8 cellular contexts compared by ENCODE assay signal in the genomic region with DNA sequence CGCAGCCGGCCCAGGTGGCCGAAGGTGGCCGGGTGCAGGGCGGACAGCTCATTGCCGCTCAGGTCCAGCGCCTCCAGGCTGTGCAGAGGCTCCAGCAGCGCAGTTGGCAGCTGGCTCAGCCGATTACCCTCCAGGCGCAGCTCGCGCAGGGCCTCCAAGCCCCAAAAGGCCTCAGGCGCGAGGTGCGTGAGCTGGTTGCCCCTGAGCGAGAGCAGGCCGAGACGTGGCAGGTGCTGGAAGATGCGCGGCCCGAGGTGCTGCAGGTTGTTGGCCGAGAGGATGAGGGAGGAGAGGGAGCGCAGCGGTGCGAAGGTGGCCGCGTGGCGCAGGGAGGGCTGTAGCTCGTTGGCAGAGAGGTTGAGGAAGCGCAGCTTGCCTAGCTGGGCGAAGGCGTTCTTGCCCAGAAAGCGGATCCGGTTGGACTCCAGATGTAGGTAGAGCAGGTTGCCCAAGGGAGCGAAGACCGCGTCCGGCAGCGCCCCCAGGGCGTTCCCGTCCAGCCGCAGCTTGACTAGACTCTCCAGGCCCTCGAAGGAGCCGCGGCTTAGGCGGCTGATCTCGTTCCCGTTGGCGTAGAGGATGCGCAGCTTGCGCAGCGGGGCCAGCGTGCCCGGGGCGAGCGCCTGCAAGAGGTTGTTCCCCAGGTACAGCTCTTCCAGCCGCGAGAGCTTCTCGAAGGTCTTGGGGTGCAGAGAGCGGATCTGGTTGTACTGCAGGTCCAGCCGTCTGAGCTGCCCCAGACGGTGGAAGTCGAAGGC. TPM values are rescaled to one million over a fixed set of nuclear protein-coding genes. Genes with fewer than 3 reads are reported as not detected.
DNase-seq lines count a peak whose midpoint lies in the region; ATAC-seq and TF ChIP-seq lines count a peak whose summit lies in the region.

No MANE protein-coding gene starts in this region.

- H3K4me1 Mint-ChIP-seq in activated naive CD4-positive, alpha-beta T cell treated with anti-CD3 and anti-CD28 coated beads for 36 hours (ENCODE audit: low read depth): peaks cover 10% of the 10 kb centered on the region
- H3K4me1 Mint-ChIP-seq in activated T-helper 2 cell treated with anti-CD3 and anti-CD28 coated beads, Interferon-gamma antibody, Interleukin-2, Interleukin-4, amounts not matched to agents 10 μg/mL and 5 μg/mL and 100 μg/mL, durations not matched to agents 14 hours and 24 hours and 36 hours (ENCODE audit: low read depth): peaks cover 3% of the 10 kb centered on the region

- peak; percentile 27 for DNase-seq in activated naive CD4-positive, alpha-beta T cell treated with anti-CD3 and anti-CD28 coated beads for 36 hours
- DNase-seq in activated naive CD4-positive, alpha-beta T cell treated with anti-CD3 and anti-CD28 coated beads, Interleukin-2, amount 50 U/mL, for 16 hours: no peak
- peak; percentile 8 for DNase-seq in activated T-helper 2 cell treated with anti-CD3 and anti-CD28 coated beads, Interferon-gamma antibody, Interleukin-2, Interleukin-4, amounts not matched to agents 10 μg/mL and 5 μg/mL and 100 μg/mL, durations not matched to agents 14 hours and 24 hours and 36 hours (ENCODE audit: low spot score)
- DNase-seq in right cardiac atrium (peak; percentile 28 to 73 (median 69)), retinal pigment epithelial cell (ENCODE audit: low read depth) (no peak)
- no peak for DNase-seq in activated CD4-positive, CD25-positive, alpha-beta regulatory T cell (lab: John Stamatoyannopoulos, UW)

- H3K9me3 Mint-ChIP-seq in activated naive CD4-positive, alpha-beta T cell treated with anti-CD3 and anti-CD28 coated beads for 36 hours: no peaks in the 10 kb centered on the region
- H3K9me3 Mint-ChIP-seq in activated T-helper 2 cell treated with anti-CD3 and anti-CD28 coated beads, Interferon-gamma antibody, Interleukin-2, Interleukin-4, amounts not matched to agents 10 μg/mL and 5 μg/mL and 100 μg/mL, durations not matched to agents 14 hours and 24 hours and 36 hours: no peaks in the 10 kb centered on the region

- peak; percentile 33 to 36 for ATAC-seq in right cardiac atrium
- no peak for ATAC-seq in GM19467 (IDR thresholded peaks at IDR 0.05; ENCODE audit: unreplicated experiment)
- no peak for ATAC-seq in GM18873 (IDR thresholded peaks at IDR 0.05; ENCODE audit: low FRiP score, unreplicated experiment)

- H3K36me3 Mint-ChIP-seq in activated naive CD4-positive, alpha-beta T cell treated with anti-CD3 and anti-CD28 coated beads for 36 hours (ENCODE audit: low read depth): no peaks in the 10 kb centered on the region
- H3K36me3 Mint-ChIP-seq in activated T-helper 2 cell treated with anti-CD3 and anti-CD28 coated beads, Interferon-gamma antibody, Interleukin-2, Interleukin-4, amounts not matched to agents 10 μg/mL and 5 μg/mL and 100 μg/mL, durations not matched to agents 14 hours and 24 hours and 36 hours (ENCODE audit: low read depth): no peaks in the 10 kb centered on the region

- CTCF ChIA-PET in activated naive CD4-positive, alpha-beta T cell treated with anti-CD3 and anti-CD28 coated beads for 36 hours (lab: Charles Lee): interaction anchor here (0.6 to 3.8 kb wide), 18 partner anchors 10 to 452 kb away, joined by 3 to 72 read pairs (median 4); no protein-coding TSS in a partner anchor

- H3K27ac Mint-ChIP-seq in activated naive CD4-positive, alpha-beta T cell treated with anti-CD3 and anti-CD28 coated beads for 36 hours: no peak overlapping the region
- no peak overlapping the region for H3K27ac Mint-ChIP-seq in activated T-helper 2 cell treated with anti-CD3 and anti-CD28 coated beads, Interferon-gamma antibody, Interleukin-2, Interleukin-4, amounts not matched to agents 10 μg/mL and 5 μg/mL and 100 μg/mL, durations not matched to agents 14 hours and 24 hours and 36 hours

- H3K4me3 Mint-ChIP-seq in activated naive CD4-positive, alpha-beta T cell treated with anti-CD3 and anti-CD28 coated beads for 36 hours: peak overlapping the region; percentile 25
- no peak overlapping the region for H3K4me3 Mint-ChIP-seq in activated T-helper 2 cell treated with anti-CD3 and anti-CD28 coated beads, Interferon-gamma antibody, Interleukin-2, Interleukin-4, amounts not matched to agents 10 μg/mL and 5 μg/mL and 100 μg/mL, durations not matched to agents 14 hours and 24 hours and 36 hours (ENCODE audit: low read depth)

- H3K27me3 ChIP-seq in right cardiac atrium (ENCODE audit: control insufficient read depth, insufficient read depth): no peaks in the 10 kb centered on the region

- no peak for TF ChIP-seq CTCF in retinal pigment epithelial cell (conservative IDR thresholded peaks at IDR 0.05; ENCODE audit: low read depth, low read length)

- H3K27ac ChIP-seq in right cardiac atrium (ENCODE audit: low read length): no peak overlapping the region

- peaks cover 6% of the 10 kb centered on the region for H3K4me1 ChIP-seq in right cardiac atrium (ENCODE audit: control insufficient read depth, insufficient read depth, low read length)

- H3K9me3 ChIP-seq in right cardiac atrium (ENCODE audit: control insufficient read depth, low read length): no peaks in the 10 kb centered on the region

- H3K27me3 Mint-ChIP-seq in activated naive CD4-positive, alpha-beta T cell treated with anti-CD3 and anti-CD28 coated beads for 36 hours (ENCODE audit: low read depth): peaks cover 50% of the 10 kb centered on the region
- H3K27me3 Mint-ChIP-seq in activated T-helper 2 cell treated with anti-CD3 and anti-CD28 coated beads, Interferon-gamma antibody, Interleukin-2, Interleukin-4, amounts not matched to agents 10 μg/mL and 5 μg/mL and 100 μg/mL, durations not matched to agents 14 hours and 24 hours and 36 hours (ENCODE audit: low read depth): peaks cover 59% of the 10 kb centered on the region

- intact Hi-C loops in activated naive CD4-positive, alpha-beta T cell treated with anti-CD3 and anti-CD28 coated beads for 36 hours (cut with micrococcal nuclease): no loop called here
- intact Hi-C loops in activated T-helper 2 cell treated with anti-CD3 and anti-CD28 coated beads, Interferon-gamma antibody, Interleukin-2, Interleukin-4, amounts not matched to agents 10 μg/mL and 5 μg/mL and 100 μg/mL, durations not matched to agents 14 hours and 24 hours and 36 hours (cut with micrococcal nuclease): loop anchor here (5.0 to 10.0 kb wide), 3 partner anchors 610 to 1802 kb away; a partner anchor contains a TSS
- intact Hi-C loops in right cardiac atrium (cut with DNase I): loop anchor here in 2 of 4 donors (2.0 to 10.0 kb wide), 4 partner anchors 30 to 148 kb away; no protein-coding TSS in a partner anchor

- H3K4me3 ChIP-seq in right cardiac atrium (ENCODE audit: low read length): peak overlapping the region; percentile 44
- peak overlapping the region; percentile 39 for H3K4me3 ChIP-seq in retinal pigment epithelial cell (ENCODE audit: low read length)

- 2% methylated on average over 63 of the region's 63 CpGs for WGBS in right cardiac atrium

RNA-seq across cellular contexts. Expression of a gene that starts 0.9 kb away (rescaled TPM):
- not detected for total RNA-seq in activated naive CD4-positive, alpha-beta T cell treated with anti-CD3 and anti-CD28 coated beads for 36 hours
- not detected in 2 replicates for total RNA-seq in activated T-helper 2 cell treated with anti-CD3 and anti-CD28 coated beads, Interferon-gamma antibody, Interleukin-2, Interleukin-4, amounts not matched to agents 10 μg/mL and 5 μg/mL and 100 μg/mL, durations not matched to agents 14 hours and 24 hours and 36 hours
- 1 to 10 TPM; 1.3 to 2.9 (median 2.5) TPM for total RNA-seq in right cardiac atrium
- polyA plus RNA-seq in right cardiac atrium: 0.84 TPM

Comparison
In these comparisons a context has a peak if more than half of its experiments do, and no peak if none do; other contexts are left out.
1. DNase-seq: peak in activated naive CD4-positive, alpha-beta T cell treated with anti-CD3 and anti-CD28 coated beads for 36 hours (single experiment), activated T-helper 2 cell treated with anti-CD3 and anti-CD28 coated beads, Interferon-gamma antibody, Interleukin-2, Interleukin-4, amounts not matched to agents 10 μg/mL and 5 μg/mL and 100 μg/mL, durations not matched to agents 14 hours and 24 hours and 36 hours (single experiment) and right cardiac atrium (3 of 3); none in activated naive CD4-positive, alpha-beta T cell treated with anti-CD3 and anti-CD28 coated beads, Interleukin-2, amount 50 U/mL, for 16 hours (single experiment), retinal pigment epithelial cell (single experiment) and activated CD4-positive, CD25-positive, alpha-beta regulatory T cell (0 of 4).
2. ATAC-seq: peak in right cardiac atrium (2 of 2); none in GM19467 (single experiment) and GM18873 (single experiment).